13 cellular contexts compared by ENCODE assay signal in genomic region chr9:75229605-75230332, GRCh38.
DNase-seq lines count a peak whose midpoint lies in the region; ATAC-seq, FAIRE-seq and TF ChIP-seq lines count a peak whose summit lies in the region.
"Had no signal": no experiment of that assay in that cellular context is flagged by ENCODE, and none has a peak within 500 bp of the region (broad histone marks: within the 10 kb centered on the region; RNA-seq: fewer than 3 reads in every experiment).

No MANE protein-coding gene starts in this region.

- no peak overlapping the region for H3K4me2 ChIP-seq in astrocyte (ENCODE audit: low read length)

- no peaks in the 10 kb centered on the region for H3K4me1 Mint-ChIP-seq in astrocyte (ENCODE audit: low read depth, unreplicated experiment)
- H3K4me1 Mint-ChIP-seq in stimulated activated effector memory CD8-positive, alpha-beta T cell treated with anti-CD3 and anti-CD28 coated beads, Interleukin-12 subunit alpha, Interleukin-12 subunit beta, amount 100 ng/mL, for 72 hours = no peaks in the 10 kb centered on the region
- H3K4me1 Mint-ChIP-seq: stimulated activated naive B cell treated with anti-CD40 and anti-IgM and Interleukin-4, amounts not matched to agents 10 μg/mL and 1 μg/mL and 100 μg/mL, for 72 hours had no signal

- H3K36me3 ChIP-seq in MG63 = no peaks in the 10 kb centered on the region
- H3K36me3 ChIP-seq in astrocyte (ENCODE audit: insufficient read depth, low read length) = no peaks in the 10 kb centered on the region
- no peaks in the 10 kb centered on the region for H3K36me3 ChIP-seq in gastroesophageal sphincter
- H3K36me3 ChIP-seq: heart right ventricle had no signal

- H3K9me3 ChIP-seq in MG63 (no peaks in the 10 kb centered on the region), astrocyte (ENCODE audit: insufficient read depth, low read depth, low read length) (no peaks in the 10 kb centered on the region), gastroesophageal sphincter (peaks cover 0 to 10% (median 0%) of the 10 kb centered on the region in 3 donors)

- TF ChIP-seq CTCF in astrocyte (IDR thresholded peaks at IDR 0.05; ENCODE audit: insufficient read depth, low read depth, low read length) (no peak), gastroesophageal sphincter (IDR thresholded peaks at IDR 0.05) (no peak)

- no peak for TF ChIP-seq EP300 in gastroesophageal sphincter (IDR thresholded peaks at IDR 0.05)

- H3K27ac Mint-ChIP-seq in astrocyte (ENCODE audit: unreplicated experiment) = no peak overlapping the region
- H3K27ac Mint-ChIP-seq in stimulated activated effector memory CD8-positive, alpha-beta T cell treated with anti-CD3 and anti-CD28 coated beads, Interleukin-12 subunit alpha, Interleukin-12 subunit beta, amount 100 ng/mL, for 72 hours = no peak overlapping the region
- H3K27ac Mint-ChIP-seq: stimulated activated naive B cell treated with anti-CD40 and anti-IgM and Interleukin-4, amounts not matched to agents 10 μg/mL and 1 μg/mL and 100 μg/mL, for 72 hours had no signal

- no peaks in the 10 kb centered on the region for H3K36me3 Mint-ChIP-seq in astrocyte (ENCODE audit: low read depth, unreplicated experiment)
- H3K36me3 Mint-ChIP-seq in stimulated activated effector memory CD8-positive, alpha-beta T cell treated with anti-CD3 and anti-CD28 coated beads, Interleukin-12 subunit alpha, Interleukin-12 subunit beta, amount 100 ng/mL, for 72 hours = no peaks in the 10 kb centered on the region

- no peaks in the 10 kb centered on the region for H4K20me1 ChIP-seq in astrocyte (ENCODE audit: insufficient read depth, low read length)

- H3K4me3 ChIP-seq in MG63 = no peak overlapping the region
- H3K4me3 ChIP-seq in astrocyte (ENCODE audit: insufficient read depth, low read depth, low read length) = no peak overlapping the region
- no peak overlapping the region for H3K4me3 ChIP-seq in gastroesophageal sphincter
- H3K4me3 ChIP-seq: heart right ventricle had no signal

- H3K27me3 ChIP-seq in MG63 (no peaks in the 10 kb centered on the region), astrocyte (ENCODE audit: insufficient read depth, low read length) (no peaks in the 10 kb centered on the region), gastroesophageal sphincter (no peaks in the 10 kb centered on the region)
- H3K27me3 ChIP-seq: heart right ventricle had no signal

- H3K79me2 ChIP-seq in astrocyte (ENCODE audit: insufficient read depth, low read length) = no peaks in the 10 kb centered on the region

- peak; percentile 95 for ATAC-seq in gastroesophageal sphincter
- peak; percentile 73 for ATAC-seq in stimulated activated effector memory CD8-positive, alpha-beta T cell treated with anti-CD3 and anti-CD28 coated beads, Interleukin-12 subunit alpha, Interleukin-12 subunit beta, amount 100 ng/mL, for 72 hours
- no peak for ATAC-seq in GM21423 (IDR thresholded peaks at IDR 0.05; ENCODE audit: unreplicated experiment)
- ATAC-seq in HG03175 (IDR thresholded peaks at IDR 0.05; ENCODE audit: unreplicated experiment) = no peak
- ATAC-seq: stimulated activated naive B cell treated with anti-CD40 and anti-IgM and Interleukin-4, amounts not matched to agents 10 μg/mL and 1 μg/mL and 100 μg/mL, for 72 hours had no signal

- DNase-seq in MG63 (peak; percentile 61), astrocyte (ENCODE audit: low read depth) (peak; percentile 48), Ammon's horn (ENCODE audit: low spot score) (no peak), D341Med (ENCODE audit: low spot score) (no peak)
- no peak for DNase-seq in stimulated activated effector memory CD8-positive, alpha-beta T cell treated with anti-CD3 and anti-CD28 coated beads, Interleukin-12 subunit alpha, Interleukin-12 subunit beta, amount 100 ng/mL, for 72 hours (ENCODE audit: low spot score in 2 of 2)
- DNase-seq: activated CD8-positive, alpha-beta memory T cell treated with anti-CD3 and anti-CD28 coated beads, Interleukin-2, amount 50 U/mL, for 48 hours; DMS79; heart right ventricle; Karpas-422; stimulated activated naive B cell treated with anti-CD40 and anti-IgM and Interleukin-4, amounts not matched to agents 10 μg/mL and 1 μg/mL and 100 μg/mL, for 72 hours had no signal

- H3K4me3 Mint-ChIP-seq in astrocyte (ENCODE audit: unreplicated experiment) = no peak overlapping the region
- H3K4me3 Mint-ChIP-seq in stimulated activated effector memory CD8-positive, alpha-beta T cell treated with anti-CD3 and anti-CD28 coated beads, Interleukin-12 subunit alpha, Interleukin-12 subunit beta, amount 100 ng/mL, for 72 hours = no peak overlapping the region
- H3K4me3 Mint-ChIP-seq: stimulated activated naive B cell treated with anti-CD40 and anti-IgM and Interleukin-4, amounts not matched to agents 10 μg/mL and 1 μg/mL and 100 μg/mL, for 72 hours had no signal

- H2AFZ ChIP-seq in astrocyte (ENCODE audit: low read depth, low read length) = no peak overlapping the region

- WGBS in gastroesophageal sphincter (ENCODE audit: low coverage in 1 of 2), 2 donors = 44 to 72% methylated on average over 3 of the region's 5 CpGs

- TF ChIP-seq POLR2A in gastroesophageal sphincter (IDR thresholded peaks at IDR 0.05) = no peak

- peaks cover 2% of the 10 kb centered on the region for H3K27me3 Mint-ChIP-seq in astrocyte (ENCODE audit: low read depth, unreplicated experiment)
- H3K27me3 Mint-ChIP-seq: stimulated activated naive B cell treated with anti-CD40 and anti-IgM and Interleukin-4, amounts not matched to agents 10 μg/mL and 1 μg/mL and 100 μg/mL, for 72 hours had no signal

- no peak for FAIRE-seq in astrocyte (lab: Jason Lieb, UNC)

- H3K27ac ChIP-seq in astrocyte (ENCODE audit: low read depth, low read length) (no peak overlapping the region), gastroesophageal sphincter (peak overlapping the region; percentile 67 to 89 (median 78))
- H3K27ac ChIP-seq: heart right ventricle had no signal

- H3K9me3 Mint-ChIP-seq in astrocyte (ENCODE audit: unreplicated experiment) = peaks cover 6% of the 10 kb centered on the region
- no peaks in the 10 kb centered on the region for H3K9me3 Mint-ChIP-seq in stimulated activated effector memory CD8-positive, alpha-beta T cell treated with anti-CD3 and anti-CD28 coated beads, Interleukin-12 subunit alpha, Interleukin-12 subunit beta, amount 100 ng/mL, for 72 hours

- H3K9ac ChIP-seq in astrocyte (ENCODE audit: low read length) = no peak overlapping the region

- H3K4me1 ChIP-seq in astrocyte (ENCODE audit: insufficient read depth, low read length) (peaks cover 2% of the 10 kb centered on the region), gastroesophageal sphincter (peaks cover 0 to 54% (median 22%) of the 10 kb centered on the region in 3 donors)
- H3K4me1 ChIP-seq: heart right ventricle had no signal

Comparison
In these comparisons a context has a peak if more than half of its experiments do, and no peak if none do; other contexts are left out.
1. DNase-seq: peak in MG63 (single experiment) and astrocyte (single experiment); none in stimulated activated effector memory CD8-positive, alpha-beta T cell treated with anti-CD3 and anti-CD28 coated beads, Interleukin-12 subunit alpha, Interleukin-12 subunit beta, amount 100 ng/mL, for 72 hours (0 of 2), Ammon's horn (single experiment) and D341Med (single experiment).
2. ATAC-seq: peak in gastroesophageal sphincter (single experiment) and stimulated activated effector memory CD8-positive, alpha-beta T cell treated with anti-CD3 and anti-CD28 coated beads, Interleukin-12 subunit alpha, Interleukin-12 subunit beta, amount 100 ng/mL, for 72 hours (single experiment); none in GM21423 (single experiment) and HG03175 (single experiment).